In the genomic region with DNA sequence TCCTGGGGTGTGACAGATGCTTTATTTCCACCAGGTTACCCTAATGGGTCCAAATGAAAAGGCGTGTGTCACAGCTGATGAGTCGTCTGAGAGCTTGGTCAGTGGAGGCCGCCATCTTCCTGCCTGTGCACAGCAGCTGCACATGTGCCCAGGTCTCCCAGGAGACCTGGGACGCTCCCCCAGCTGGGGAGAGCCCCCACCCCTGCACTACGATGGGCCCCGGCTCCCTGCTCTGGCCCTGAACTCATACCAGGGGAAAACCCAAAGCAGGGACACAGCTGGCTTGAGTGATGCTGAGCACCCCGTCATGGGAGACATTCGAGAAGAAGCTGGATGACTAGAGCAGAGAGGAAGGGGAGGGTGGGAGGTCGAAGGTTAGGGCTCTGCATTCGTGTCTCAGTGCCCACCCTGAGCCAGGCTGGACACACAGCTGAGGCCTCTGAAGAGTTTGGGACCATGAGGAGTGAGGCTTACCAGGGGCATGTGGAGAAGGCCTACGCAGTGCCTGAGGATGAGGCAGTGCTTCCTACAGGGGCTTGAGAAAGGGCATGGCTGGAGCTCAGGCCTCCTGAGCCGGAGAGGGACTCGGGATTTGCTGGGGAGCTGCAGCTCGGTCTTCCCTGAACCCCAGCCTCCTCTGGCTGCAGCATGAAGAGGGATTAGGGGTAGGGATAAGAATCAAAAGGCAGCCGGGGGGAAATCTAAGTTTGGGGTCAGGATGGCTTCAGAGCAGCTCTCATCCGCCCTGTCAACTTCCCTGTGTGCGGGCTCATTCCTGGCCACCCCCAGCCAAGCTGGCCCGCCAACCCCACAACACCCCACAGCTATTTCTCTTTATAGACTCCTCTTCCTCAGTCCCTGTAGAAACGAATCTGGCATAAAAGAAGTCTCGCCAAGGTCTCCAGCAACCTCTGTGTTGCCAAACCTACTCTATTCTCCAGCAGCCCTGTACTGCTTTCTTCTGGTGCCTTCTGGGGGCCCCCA, we compare ENCODE assay signal across 16 cellular contexts. TPM values are rescaled to one million over a fixed set of nuclear protein-coding genes. Genes with fewer than 3 reads are reported as not detected.
DNase-seq lines count a peak whose midpoint lies in the region; ATAC-seq, FAIRE-seq and TF ChIP-seq lines count a peak whose summit lies in the region.
"Had no signal": no experiment of that assay in that cellular context is flagged by ENCODE, and none has a peak within 500 bp of the region (broad histone marks: within the 10 kb centered on the region; RNA-seq: fewer than 3 reads in every experiment).

No MANE protein-coding gene starts in this region.

- FAIRE-seq in RCC 7860 (lab: Jason Lieb, UNC), result no peak

- no peak overlapping the region for H3K27ac Mint-ChIP-seq in activated B cell treated with CpG ODN at 0.5 μM for 24 hours
- H3K27ac Mint-ChIP-seq: activated T-helper 2 cell treated with anti-CD3 and anti-CD28 coated beads, Interferon-gamma antibody, Interleukin-2, Interleukin-4, amounts not matched to agents 10 μg/mL and 5 μg/mL and 100 μg/mL, durations not matched to agents 14 hours and 24 hours and 36 hours; naive thymus-derived CD8-positive, alpha-beta T cell had no signal

- no peak overlapping the region for H4K8ac ChIP-seq in mesenchymal stem cell (ENCODE audit: low read length)

- H3K27me3 ChIP-seq in mesenchymal stem cell (ENCODE audit: control insufficient read depth in 1 of 2, insufficient read depth in 1 of 2, low read length in 2 of 2) (peaks cover 0 to 4% of the 10 kb centered on the region in 2 experiments), stomach (no peaks in the 10 kb centered on the region)

- H3K4me3 Mint-ChIP-seq in activated B cell treated with CpG ODN at 0.5 μM for 24 hours, result no peak overlapping the region
- H3K4me3 Mint-ChIP-seq: central memory CD8-positive, alpha-beta T cell; naive thymus-derived CD8-positive, alpha-beta T cell had no signal

- no peaks in the 10 kb centered on the region for H3K36me3 Mint-ChIP-seq in activated B cell treated with CpG ODN at 0.5 μM for 24 hours (ENCODE audit: low read depth)

- H3K18ac ChIP-seq in mesenchymal stem cell (ENCODE audit: low read depth in 1 of 2, low read length in 2 of 2), result peak overlapping the region in 1 of 2 experiments; percentile 26

- no peak for TF ChIP-seq POLR2A in stomach (IDR thresholded peaks at IDR 0.05)

- CTCF ChIA-PET in activated B cell treated with CpG ODN at 0.5 μM for 24 hours (lab: Charles Lee), result no interaction called here

- H3K23ac ChIP-seq in mesenchymal stem cell (ENCODE audit: low read length in 2 of 2), result no peak overlapping the region

- POLR2A ChIA-PET in activated B cell treated with CpG ODN at 0.5 μM for 24 hours (lab: Charles Lee), result interaction anchor here (0.6 kb wide), 1 partner anchor 198 kb away, joined by 3 read pairs; no protein-coding TSS in a partner anchor

- no peaks in the 10 kb centered on the region for H3K79me1 ChIP-seq in mesenchymal stem cell (replicated peaks; ENCODE audit: low read length, poor library complexity, severe bottlenecking)

- no peak overlapping the region for H3K14ac ChIP-seq in mesenchymal stem cell (ENCODE audit: low read length in 2 of 2)

- H2BK5ac ChIP-seq in mesenchymal stem cell (ENCODE audit: low read depth, low read length, poor library complexity, severe bottlenecking), result no peak overlapping the region

- peak; percentile 57 for ATAC-seq in activated B cell treated with CpG ODN at 0.5 μM for 24 hours (ENCODE audit: low read depth)
- ATAC-seq: naive thymus-derived CD8-positive, alpha-beta T cell had no signal

- no peak overlapping the region for H3K4me3 ChIP-seq in mesenchymal stem cell (ENCODE audit: insufficient read depth in 1 of 2, low read depth in 1 of 2, low read length in 2 of 2)
- H3K4me3 ChIP-seq in stomach, result no peak overlapping the region
- H3K4me3 ChIP-seq: SK-N-MC had no signal

- H2AK5ac ChIP-seq in mesenchymal stem cell (ENCODE audit: low read length, severe bottlenecking), result no peak overlapping the region

- no peak overlapping the region for H2AFZ ChIP-seq in mesenchymal stem cell (ENCODE audit: low read depth, low read length)

- H3K4ac ChIP-seq in mesenchymal stem cell (ENCODE audit: low read depth in 1 of 2, low read length in 2 of 2), result peak overlapping the region in 1 of 2 experiments; percentile 54

- TF ChIP-seq CTCF in activated B cell treated with CpG ODN at 0.5 μM for 24 hours (IDR thresholded peaks at IDR 0.05) (no peak), stomach (IDR thresholded peaks at IDR 0.05) (no peak)

- no peak overlapping the region for H3K4me2 ChIP-seq in mesenchymal stem cell (ENCODE audit: low read length, poor library complexity, severe bottlenecking)

- peaks cover 9% of the 10 kb centered on the region for H3K9me3 ChIP-seq in mesenchymal stem cell (ENCODE audit: control insufficient read depth, low read length)
- H3K9me3 ChIP-seq in stomach, result peaks cover 0 to 16% (median 9%) of the 10 kb centered on the region in 4 donors

- intact Hi-C loops in activated B cell treated with CpG ODN at 0.5 μM for 24 hours (cut with micrococcal nuclease) (no loop called here), stomach (cut with DNase I; ENCODE audit: low total_unique reads) (no loop called here)

- peaks cover 3% of the 10 kb centered on the region for H3K27me3 Mint-ChIP-seq in activated B cell treated with CpG ODN at 0.5 μM for 24 hours
- H3K27me3 Mint-ChIP-seq: naive thymus-derived CD8-positive, alpha-beta T cell had no signal

- peaks cover 0 to 3% of the 10 kb centered on the region in 2 experiments for H3K36me3 ChIP-seq in mesenchymal stem cell (ENCODE audit: control insufficient read depth in 1 of 2, insufficient read depth in 2 of 2, low read depth in 1 of 2, low read length in 2 of 2)
- no peaks in the 10 kb centered on the region for H3K36me3 ChIP-seq in stomach

- peak overlapping the region; percentile 45 to 89 for H2BK12ac ChIP-seq in mesenchymal stem cell (ENCODE audit: low read length in 2 of 2)

- 89% methylated on average over 19 of the region's 20 CpGs for WGBS in mesenchymal stem cell
- 84 to 89% (median 86%) methylated on average over 19 to 20 of the region's 20 CpGs for WGBS in stomach, 5 donors

- H2BK120ac ChIP-seq in mesenchymal stem cell (ENCODE audit: low read depth, low read length), result no peak overlapping the region

- H3K27ac ChIP-seq in mesenchymal stem cell (ENCODE audit: low read length, poor library complexity, severe bottlenecking), result no peak overlapping the region
- peak overlapping the region in 3 of 5 donors; percentile 8 to 60 (median 43) for H3K27ac ChIP-seq in stomach
- H3K27ac ChIP-seq: 22Rv1, SK-N-MC had no signal

- H3K4me1 Mint-ChIP-seq in activated B cell treated with CpG ODN at 0.5 μM for 24 hours, result peaks cover 5% of the 10 kb centered on the region
- H3K4me1 Mint-ChIP-seq: central memory CD8-positive, alpha-beta T cell had no signal

- TF ChIP-seq EP300 in stomach (IDR thresholded peaks at IDR 0.05), result no peak

- H3K9me3 Mint-ChIP-seq in activated B cell treated with CpG ODN at 0.5 μM for 24 hours, result peaks cover 7% of the 10 kb centered on the region
- H3K9me3 Mint-ChIP-seq: activated T-helper 2 cell treated with anti-CD3 and anti-CD28 coated beads, Interferon-gamma antibody, Interleukin-2, Interleukin-4, amounts not matched to agents 10 μg/mL and 5 μg/mL and 100 μg/mL, durations not matched to agents 14 hours and 24 hours and 36 hours; central memory CD8-positive, alpha-beta T cell had no signal

- H3K9ac ChIP-seq in mesenchymal stem cell (ENCODE audit: low read length), result peak overlapping the region; percentile 89

- H4K91ac ChIP-seq in mesenchymal stem cell (ENCODE audit: low read length), result peak overlapping the region; percentile 30

- H3K4me1 ChIP-seq in mesenchymal stem cell (ENCODE audit: control insufficient read depth, insufficient read depth, low read depth, low read length) (peaks cover 4% of the 10 kb centered on the region), stomach (peaks cover 0 to 19% (median 8%) of the 10 kb centered on the region in 4 donors)

- no peak overlapping the region for H2BK15ac ChIP-seq in mesenchymal stem cell (ENCODE audit: low read depth, poor library complexity, severe bottlenecking)

- DNase-seq in DMS 273 (lab: John Stamatoyannopoulos, UW; ENCODE audit: unreplicated experiment) (peak; percentile 63), DMS 273 treated with DMSO at 0.1 percent for 48 hours (lab: John Stamatoyannopoulos, UW) (no peak), activated B cell treated with CpG ODN at 0.5 μM for 24 hours (no peak), mesenchymal stem cell (no peak), stomach (no peak), NCI-H146 (lab: John Stamatoyannopoulos, UW) (no peak), RCC 7860 (ENCODE audit: low spot score) (no peak), DMS79 (lab: John Stamatoyannopoulos, UW) (no peak)
- DNase-seq: activated CD4-positive, alpha-beta T cell treated with anti-CD3 and anti-CD28 coated beads for 1 hour; NCI-H345 had no signal

RNA-seq across cellular contexts. Expression of gene RNU6ATAC, which starts 42.2 kb away (rescaled TPM):
- total RNA-seq in activated B cell treated with CpG ODN at 0.5 μM for 24 hours (86.6 and 120 TPM in 2 replicates), stomach (not detected)
- polyA plus RNA-seq in mesenchymal stem cell (2013, experiment 1 of 2), result not detected
- polyA plus RNA-seq in mesenchymal stem cell (2013, experiment 2 of 2), result not detected
- not detected for polyA plus RNA-seq in stomach
- total RNA-seq: fibroblast of lung had no signal
- polyA plus RNA-seq: fibroblast of lung; naive thymus-derived CD8-positive, alpha-beta T cell had no signal

Comparison
In these comparisons a context has a peak if more than half of its experiments do, and no peak if none do; other contexts are left out.
1. RNA of gene RNU6ATAC, which starts 42.2 kb away (total RNA-seq): 86.6 to 120 TPM in activated B cell treated with CpG ODN at 0.5 μM for 24 hours; not detected in stomach; every median in the first group is over 10 times any median in the second.